In the genomic region with DNA sequence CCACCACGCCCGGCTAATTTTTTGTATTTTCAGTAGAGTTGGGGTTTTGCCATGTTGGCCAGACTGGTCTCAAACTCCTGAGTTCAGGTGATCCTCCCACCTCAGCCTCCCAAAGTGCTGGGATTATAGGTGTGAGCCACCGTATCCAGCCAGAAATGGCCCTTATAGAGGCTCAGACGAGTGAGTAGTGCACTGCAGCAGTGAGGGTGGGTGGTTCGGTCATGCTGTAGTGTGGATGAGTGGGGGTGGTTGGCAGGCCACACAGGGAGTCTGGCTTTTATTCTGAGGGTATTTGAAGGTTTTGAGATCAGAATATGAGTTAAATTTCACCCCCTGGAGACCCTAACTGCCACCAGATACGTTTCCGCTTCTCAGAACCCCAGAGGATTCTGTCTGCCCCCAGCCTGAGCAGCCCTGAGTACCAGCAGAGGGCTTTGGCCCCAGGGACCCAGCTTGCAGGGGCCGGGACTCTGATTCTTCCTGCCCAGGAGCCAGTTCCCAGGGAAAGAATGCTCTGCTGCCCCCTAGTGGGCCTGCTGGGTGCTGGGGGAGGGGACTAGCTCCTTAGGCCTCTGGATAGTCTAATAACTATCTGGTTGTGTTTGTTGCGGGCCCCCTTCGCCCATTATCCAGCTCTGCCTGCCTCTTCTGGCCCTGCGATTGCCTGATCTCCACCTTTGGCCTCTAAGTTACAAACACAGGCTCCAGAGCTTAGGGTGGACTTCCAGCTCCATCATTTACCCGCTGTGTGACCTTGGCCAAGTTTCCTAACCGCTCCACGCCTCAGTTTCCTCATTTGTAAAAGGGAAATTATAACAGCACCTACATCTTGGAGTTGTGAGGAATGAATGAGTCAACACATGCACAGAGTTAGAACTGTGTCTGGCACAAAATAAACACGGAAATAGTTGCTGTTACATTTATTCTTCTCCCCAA, we compare ENCODE assay signal across 8 cellular contexts. TPM values are rescaled to one million over a fixed set of nuclear protein-coding genes. Genes with fewer than 3 reads are reported as not detected.
DNase-seq lines count a peak whose midpoint lies in the region; ATAC-seq and TF ChIP-seq lines count a peak whose summit lies in the region.

No MANE protein-coding gene starts in this region.

- no peak for TF ChIP-seq POLR2A in upper lobe of left lung (IDR thresholded peaks at IDR 0.05)

- H3K4me1 Mint-ChIP-seq in activated naive CD8-positive, alpha-beta T cell treated with anti-CD3 and anti-CD28 coated beads for 36 hours: peaks cover 35% of the 10 kb centered on the region
- H3K4me1 Mint-ChIP-seq in progenitor cell of endocrine pancreas (ENCODE audit: low read depth): peaks cover 10% of the 10 kb centered on the region

- peak; percentile 98 for TF ChIP-seq CTCF in BJ (IDR thresholded peaks at IDR 0.05; ENCODE audit: insufficient read depth, low read depth, low read length)
- TF ChIP-seq CTCF in progenitor cell of endocrine pancreas (IDR thresholded peaks at IDR 0.05; ENCODE audit: unreplicated experiment): peak; percentile 94
- TF ChIP-seq CTCF in upper lobe of left lung (IDR thresholded peaks at IDR 0.05): peak; percentile 86 to 96 (median 91)

- H3K4me3 Mint-ChIP-seq in activated naive CD8-positive, alpha-beta T cell treated with anti-CD3 and anti-CD28 coated beads for 36 hours: peak overlapping the region; percentile 98
- H3K4me3 Mint-ChIP-seq in progenitor cell of endocrine pancreas (ENCODE audit: low read depth): peak overlapping the region; percentile 73

- peak overlapping the region in 1 of 4 donors; percentile 57 for H3K27ac ChIP-seq in upper lobe of left lung

- POLR2A ChIA-PET in BJ (lab: Charles Lee): no interaction called here

- no peaks in the 10 kb centered on the region for H3K9me3 ChIP-seq in upper lobe of left lung

- TF ChIP-seq EP300 in upper lobe of left lung (IDR thresholded peaks at IDR 0.05): no peak

- H3K36me3 Mint-ChIP-seq in activated naive CD8-positive, alpha-beta T cell treated with anti-CD3 and anti-CD28 coated beads for 36 hours: peaks cover 6% of the 10 kb centered on the region
- H3K36me3 Mint-ChIP-seq in progenitor cell of endocrine pancreas (ENCODE audit: insufficient read depth): peaks cover 8% of the 10 kb centered on the region

- H3K27me3 Mint-ChIP-seq in activated naive CD8-positive, alpha-beta T cell treated with anti-CD3 and anti-CD28 coated beads for 36 hours: peaks cover 3% of the 10 kb centered on the region
- no peaks in the 10 kb centered on the region for H3K27me3 Mint-ChIP-seq in progenitor cell of endocrine pancreas

- no peaks in the 10 kb centered on the region for H3K9me3 Mint-ChIP-seq in activated naive CD8-positive, alpha-beta T cell treated with anti-CD3 and anti-CD28 coated beads for 36 hours
- no peaks in the 10 kb centered on the region for H3K9me3 Mint-ChIP-seq in progenitor cell of endocrine pancreas (ENCODE audit: low read depth)

- ATAC-seq in GM21737 (IDR thresholded peaks at IDR 0.05; ENCODE audit: unreplicated experiment) (peak; percentile 47), Right ventricle myocardium superior (ENCODE audit: poor library complexity) (peak; percentile 79), upper lobe of left lung (ENCODE audit: low FRiP score in 2 of 2) (peak; percentile 86 to 93)

- H3K36me3 ChIP-seq in BJ (ENCODE audit: control insufficient read depth, insufficient read depth, low read length): peaks cover 7% of the 10 kb centered on the region
- peaks cover 0 to 13% (median 2%) of the 10 kb centered on the region in 4 donors for H3K36me3 ChIP-seq in upper lobe of left lung

- DNase-seq in BJ (ENCODE audit: low read depth): peak; percentile 17
- DNase-seq in NCI-H128 (lab: John Stamatoyannopoulos, UW; ENCODE audit: unreplicated experiment): peak; percentile 80
- peak; percentile 69 to 80 for DNase-seq in SW 1271 (lab: John Stamatoyannopoulos, UW)
- DNase-seq in activated naive CD8-positive, alpha-beta T cell treated with anti-CD3 and anti-CD28 coated beads for 36 hours: peak; percentile 90
- peak; percentile 93 for DNase-seq in Right ventricle myocardium superior
- DNase-seq in progenitor cell of endocrine pancreas (ENCODE audit: low spot score, unreplicated experiment): peak; percentile 95
- DNase-seq in upper lobe of left lung: peak in 1 of 2 donors; percentile 89

- CTCF ChIA-PET in BJ (lab: Yijun Ruan, JAX): interaction anchor here (0.6 to 2.4 kb wide), 21 partner anchors 8 to 318 kb away, joined by 3 to 11 read pairs (median 4); partner anchors contain the start of genes DCTPP1, GDPD3, SEPTIN1 and TBX6

- intact Hi-C loops in Right ventricle myocardium superior (cut with DNase I): loop anchor here (10.0 kb wide), 2 partner anchors 55 to 315 kb away; partner anchors contain the start of genes CD2BP2, TBX6 and YPEL3

- H3K4me1 ChIP-seq in upper lobe of left lung: peaks cover 7 to 30% (median 25%) of the 10 kb centered on the region in 4 donors

- no peak overlapping the region for H3K4me3 ChIP-seq in BJ (ENCODE audit: low read depth, low read length)
- H3K4me3 ChIP-seq in upper lobe of left lung: no peak overlapping the region

- H3K27me3 ChIP-seq in BJ (ENCODE audit: control insufficient read depth, insufficient read depth, low read length) (no peaks in the 10 kb centered on the region), upper lobe of left lung (no peaks in the 10 kb centered on the region)

- WGBS in upper lobe of left lung, 2 donors: 44 to 66% methylated on average over 10 to 15 of the region's 15 CpGs

- H3K27ac Mint-ChIP-seq in activated naive CD8-positive, alpha-beta T cell treated with anti-CD3 and anti-CD28 coated beads for 36 hours: peak overlapping the region; percentile 34
- peak overlapping the region; percentile 64 for H3K27ac Mint-ChIP-seq in progenitor cell of endocrine pancreas

RNA-seq across cellular contexts. Expression of gene ZNF771, which starts 2.0 kb away (rescaled TPM):
- polyA plus RNA-seq in BJ (2011; rRNA removed): 6.8 and 7.9 TPM in 2 replicates
- 2.1 and 4.3 TPM in 2 replicates for polyA minus RNA-seq in BJ (2011; rRNA and poly(A)+ RNA removed)
- total RNA-seq in activated naive CD8-positive, alpha-beta T cell treated with anti-CD3 and anti-CD28 coated beads for 36 hours: 1 to 10 TPM; 4.2 to 5.2 TPM
- total RNA-seq in Right ventricle myocardium superior (6.2 TPM), progenitor cell of endocrine pancreas (13.2 and 13.7 TPM in 2 replicates), upper lobe of left lung (10 to 100 TPM in 2 of 6 donors, 1 to 10 TPM in 4; 5.2 to 12.3 (median 7.2) TPM)

RNA-seq across cellular contexts. Expression of gene ZNF48, which starts 14.2 kb away (rescaled TPM):
- 2.8 and 4.6 TPM in 2 replicates for polyA plus RNA-seq in BJ (2011; rRNA removed)
- polyA minus RNA-seq in BJ (2011; rRNA and poly(A)+ RNA removed): 2.6 and 5.3 TPM in 2 replicates
- 10 to 100 TPM in 1 of 2 experiments, 1 to 10 TPM in 1; 9.5 to 10.2 TPM for total RNA-seq in activated naive CD8-positive, alpha-beta T cell treated with anti-CD3 and anti-CD28 coated beads for 36 hours
- total RNA-seq in Right ventricle myocardium superior: 5.1 TPM
- 59.7 and 62.6 TPM in 2 replicates for total RNA-seq in progenitor cell of endocrine pancreas
- 10 to 100 TPM in 3 of 6 donors, 1 to 10 TPM in 3; 6.8 to 29.2 (median 10.9) TPM for total RNA-seq in upper lobe of left lung

RNA-seq across cellular contexts. Expression of gene DCTPP1, which starts 20.4 kb away (rescaled TPM):
- 27.5 and 33.9 TPM in 2 replicates for polyA plus RNA-seq in BJ (2011; rRNA removed)
- 7.9 and 17.3 TPM in 2 replicates for polyA minus RNA-seq in BJ (2011; rRNA and poly(A)+ RNA removed)
- 100 to 1,000 TPM; 181 to 183 TPM for total RNA-seq in activated naive CD8-positive, alpha-beta T cell treated with anti-CD3 and anti-CD28 coated beads for 36 hours
- 38.4 TPM for total RNA-seq in Right ventricle myocardium superior
- total RNA-seq in progenitor cell of endocrine pancreas: 65.9 and 71.9 TPM in 2 replicates
- total RNA-seq in upper lobe of left lung: 10 to 100 TPM in 5 of 6 donors, 1 to 10 TPM in 1; 4.2 to 31.8 (median 20.0) TPM

RNA-seq across cellular contexts. Expression of gene SEPTIN1, which starts 27.0 kb away (rescaled TPM):
- 0.17 and 0.22 TPM in 2 replicates for polyA plus RNA-seq in BJ (2011; rRNA removed)
- polyA minus RNA-seq in BJ (2011; rRNA and poly(A)+ RNA removed): not detected in 2 replicates
- 100 to 1,000 TPM; 162 to 163 TPM for total RNA-seq in activated naive CD8-positive, alpha-beta T cell treated with anti-CD3 and anti-CD28 coated beads for 36 hours
- total RNA-seq in Right ventricle myocardium superior (0.97 TPM), progenitor cell of endocrine pancreas (2.0 and 2.3 TPM in 2 replicates), upper lobe of left lung (10 to 100 TPM in 1 of 6 donors, 1 to 10 TPM in 5; 3.5 to 13.6 (median 7.1) TPM)

RNA-seq across cellular contexts. Expression of gene MYL11, which starts 34.8 kb away (rescaled TPM):
- 0.59 and 0.69 TPM in 2 replicates for polyA plus RNA-seq in BJ (2011; rRNA removed)
- polyA minus RNA-seq in BJ (2011; rRNA and poly(A)+ RNA removed): 0.85 TPM in 1 of 2 replicates, not detected in the other
- 1 to 10 TPM; 1.2 to 1.5 TPM for total RNA-seq in activated naive CD8-positive, alpha-beta T cell treated with anti-CD3 and anti-CD28 coated beads for 36 hours
- total RNA-seq in Right ventricle myocardium superior (not detected), progenitor cell of endocrine pancreas (2.6 and 3.5 TPM in 2 replicates), upper lobe of left lung (1 to 10 TPM in 1 of 6 donors, not detected in 5; 1.6 TPM)
